17 cellular contexts compared by ENCODE assay signal in the genomic region with DNA sequence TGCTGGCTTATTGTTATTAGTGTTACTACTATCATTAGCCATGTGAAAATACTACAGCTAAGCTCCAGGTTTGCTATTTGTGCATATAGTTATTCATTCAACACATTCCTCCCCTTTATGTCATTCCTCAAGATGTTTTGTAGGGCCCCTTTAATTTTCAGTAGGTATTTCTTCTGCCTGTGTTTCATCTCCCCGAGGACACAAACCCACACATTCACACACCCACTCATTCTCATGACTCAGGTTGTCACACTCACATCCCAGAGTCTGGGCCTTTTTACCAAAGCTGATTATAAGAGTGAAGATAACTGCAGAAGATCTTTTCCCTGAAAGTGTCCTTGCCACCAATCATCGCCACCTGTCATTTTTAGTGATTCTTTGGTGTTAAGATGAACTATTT.
A peak's percentile ranks its signal among the peaks of the same experiment; 100 is the strongest.
DNase-seq lines count a peak whose midpoint lies in the region; ATAC-seq, FAIRE-seq and TF ChIP-seq lines count a peak whose summit lies in the region.
"Had no signal": no experiment of that assay in that cellular context is flagged by ENCODE, and none has a peak within 500 bp of the region (broad histone marks: within the 10 kb centered on the region; RNA-seq: fewer than 3 reads in every experiment).

No MANE protein-coding gene starts in this region.

- 89% methylated on average over 2 of the region's 2 CpGs; no CpG with 5 or more reads in 1 of the 2 experiments for WGBS in endodermal cell (ENCODE audit: insufficient coverage in 1 of 2, insufficient read length in 1 of 2), 2 experiments
- WGBS in upper lobe of left lung, 2 donors, result 80 to 85% methylated on average over 2 of the region's 2 CpGs

- DNase-seq in GM13976 (ENCODE audit: low spot score) (peak; percentile 21), bronchial epithelial cell (ENCODE audit: low read depth) (peak; percentile 80), putamen (ENCODE audit: low spot score) (peak; percentile 69), DMS 273 (lab: John Stamatoyannopoulos, UW; ENCODE audit: unreplicated experiment) (no peak), endodermal cell (no peak), upper lobe of left lung (no peak)
- DNase-seq in activated T-cell treated with anti-CD3 and anti-CD28 coated beads, Interleukin-2, amount 50 U/mL, for 48 hours, result no peak
- DNase-seq: activated CD4-positive, CD25-positive, alpha-beta regulatory T cell treated with anti-CD3 and anti-CD28 coated beads, Interleukin-2, amount 50 U/mL, for 72 hours; GDM1; left lung; natural killer cell; NCI-H1436; NCI-H510A; PC-3; sigmoid colon; SW 1271 had no signal

- no peak for TF ChIP-seq POLR2A in upper lobe of left lung (IDR thresholded peaks at IDR 0.05)

- ATAC-seq in HG02678 (IDR thresholded peaks at IDR 0.05; ENCODE audit: unreplicated experiment) (peak; percentile 55), upper lobe of left lung (ENCODE audit: low FRiP score in 2 of 2) (no peak)
- ATAC-seq: left lung, natural killer cell, PC-3 had no signal

- TF ChIP-seq CTCF in GM13976 (IDR thresholded peaks at IDR 0.05; ENCODE audit: borderline replicate concordance, control extremely low read depth, extremely low read depth, insufficient read depth, missing control alignments), result no peak
- TF ChIP-seq CTCF in bronchial epithelial cell (IDR thresholded peaks at IDR 0.05; ENCODE audit: insufficient read depth, low read length, severe bottlenecking), result no peak
- no peak for TF ChIP-seq CTCF in endodermal cell (conservative IDR thresholded peaks at IDR 0.05)
- TF ChIP-seq CTCF in upper lobe of left lung (IDR thresholded peaks at IDR 0.05), result no peak

- H3K9ac ChIP-seq in endodermal cell (ENCODE audit: extremely low read depth, low read length, poor library complexity, severe bottlenecking), result no peak overlapping the region

- TF ChIP-seq EP300 in upper lobe of left lung (IDR thresholded peaks at IDR 0.05), result no peak

- H3K4me1 ChIP-seq in endodermal cell (ENCODE audit: control insufficient read depth, insufficient read depth, low read length), result peaks cover 7% of the 10 kb centered on the region
- H3K4me1 ChIP-seq in upper lobe of left lung, result no peaks in the 10 kb centered on the region
- H3K4me1 ChIP-seq: left lung, sigmoid colon had no signal

- no peak overlapping the region for H3K4me3 ChIP-seq in bronchial epithelial cell (ENCODE audit: low read depth, low read length)
- H3K4me3 ChIP-seq in endodermal cell (ENCODE audit: low read length), result no peak overlapping the region
- no peak overlapping the region for H3K4me3 ChIP-seq in upper lobe of left lung
- H3K4me3 ChIP-seq: left lung, sigmoid colon had no signal

- peaks cover 6% of the 10 kb centered on the region for H3K4me1 Mint-ChIP-seq in endodermal cell
- H3K4me1 Mint-ChIP-seq: natural killer cell had no signal

- peaks cover 8% of the 10 kb centered on the region for H3K9me3 Mint-ChIP-seq in endodermal cell

- H3K27ac Mint-ChIP-seq in endodermal cell, result no peak overlapping the region
- H3K27ac Mint-ChIP-seq: natural killer cell had no signal

- no peaks in the 10 kb centered on the region for H3K9me3 ChIP-seq in endodermal cell (ENCODE audit: control insufficient read depth, low read length)
- H3K9me3 ChIP-seq in upper lobe of left lung, result no peaks in the 10 kb centered on the region
- H3K9me3 ChIP-seq: left lung, sigmoid colon had no signal

- H3K27ac ChIP-seq in endodermal cell (ENCODE audit: low read depth, low read length) (no peak overlapping the region), upper lobe of left lung (no peak overlapping the region)
- H3K27ac ChIP-seq: left lung, sigmoid colon had no signal

- in situ Hi-C loops in GM13976 (cut with MboI; ENCODE audit: low sequenced_read_pairs, unreplicated experiment), result no loop called here

- no peak overlapping the region for H3K4me3 Mint-ChIP-seq in endodermal cell
- H3K4me3 Mint-ChIP-seq: natural killer cell had no signal

- H3K27me3 ChIP-seq in bronchial epithelial cell (ENCODE audit: control insufficient read depth, insufficient read depth, low read length) (no peaks in the 10 kb centered on the region), endodermal cell (ENCODE audit: control insufficient read depth, insufficient read depth, low read length, poor library complexity, severe bottlenecking) (no peaks in the 10 kb centered on the region), upper lobe of left lung (no peaks in the 10 kb centered on the region)
- H3K27me3 ChIP-seq: left lung, sigmoid colon had no signal

- no peaks in the 10 kb centered on the region for H3K36me3 ChIP-seq in bronchial epithelial cell (ENCODE audit: control insufficient read depth, insufficient read depth, low read length)
- no peaks in the 10 kb centered on the region for H3K36me3 ChIP-seq in endodermal cell (ENCODE audit: control insufficient read depth, insufficient read depth, low read length)
- no peaks in the 10 kb centered on the region for H3K36me3 ChIP-seq in upper lobe of left lung
- H3K36me3 ChIP-seq: left lung, sigmoid colon had no signal

- no peaks in the 10 kb centered on the region for H3K27me3 Mint-ChIP-seq in endodermal cell (ENCODE audit: insufficient read depth)

- no peaks in the 10 kb centered on the region for H3K36me3 Mint-ChIP-seq in endodermal cell (ENCODE audit: low read depth)
- H3K36me3 Mint-ChIP-seq: natural killer cell had no signal

- FAIRE-seq in bronchial epithelial cell (lab: Jason Lieb, UNC), result no peak

Comparison
In these comparisons a context has a peak if more than half of its experiments do, and no peak if none do; other contexts are left out.
1. DNase-seq: peak in GM13976 (single experiment), bronchial epithelial cell (single experiment) and putamen (single experiment); none in DMS 273 (single experiment), endodermal cell (single experiment), activated T-cell treated with anti-CD3 and anti-CD28 coated beads, Interleukin-2, amount 50 U/mL, for 48 hours (0 of 2) and upper lobe of left lung (0 of 2).